Comparison of ENCODE assay signal across 9 cellular contexts in the genomic region with DNA sequence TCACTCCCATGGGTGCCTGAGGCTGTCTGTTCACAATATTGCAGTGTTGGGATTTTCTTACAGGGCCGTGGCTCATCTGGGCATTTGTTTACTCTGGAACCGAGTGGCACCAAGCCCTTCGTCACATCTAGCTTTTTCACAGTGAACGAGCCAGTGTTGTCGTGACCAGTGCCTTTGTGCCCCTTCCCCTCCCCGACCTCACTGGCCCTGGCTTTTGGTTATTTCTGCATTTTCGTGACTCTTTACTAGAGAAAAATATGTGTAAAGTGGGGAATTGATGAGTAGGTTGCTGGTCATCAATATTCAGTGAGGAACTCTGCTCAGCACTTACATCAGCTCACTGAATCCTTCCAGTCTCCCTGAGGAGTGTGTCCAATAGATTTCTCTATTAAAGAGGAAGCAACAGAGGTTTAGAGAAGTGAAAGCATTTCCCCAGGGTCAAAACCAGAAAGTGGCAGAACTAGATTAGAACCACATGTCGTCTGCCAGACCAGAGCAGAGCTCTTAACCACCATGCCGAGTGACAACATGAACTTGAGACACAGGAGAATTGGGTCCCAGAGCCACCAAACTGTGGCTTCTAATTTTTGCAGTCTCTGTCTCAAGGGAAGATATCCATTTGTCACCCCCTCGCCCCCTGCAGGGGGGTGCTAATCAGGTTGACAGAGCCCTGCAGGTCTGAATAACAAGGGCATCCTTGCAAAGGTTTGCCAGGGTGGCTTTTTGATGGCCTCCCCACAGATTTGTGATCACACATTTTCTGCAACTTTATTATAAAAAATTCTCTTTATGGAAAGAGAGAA.
DNase-seq lines count a peak whose midpoint lies in the region; ATAC-seq and TF ChIP-seq lines count a peak whose summit lies in the region.
"Had no signal": no experiment of that assay in that cellular context is flagged by ENCODE, and none has a peak within 500 bp of the region (broad histone marks: within the 10 kb centered on the region; RNA-seq: fewer than 3 reads in every experiment).

No MANE protein-coding gene starts in this region.

- no peak for TF ChIP-seq POLR2A in vagina (IDR thresholded peaks at IDR 0.05)

- intact Hi-C loops in vagina (cut with DNase I): no loop called here
- intact Hi-C loops in activated CD4-positive, alpha-beta memory T cell treated with anti-CD3 and anti-CD28 coated beads for 36 hours (cut with micrococcal nuclease): no loop called here

- no peaks in the 10 kb centered on the region for H3K4me1 ChIP-seq in vagina
- H3K4me1 ChIP-seq: parathyroid adenoma had no signal

- H3K27me3 Mint-ChIP-seq in IgD-negative memory B cell: peaks cover 3% of the 10 kb centered on the region
- peaks cover 44% of the 10 kb centered on the region for H3K27me3 Mint-ChIP-seq in osteocyte (ENCODE audit: unreplicated experiment)
- H3K27me3 Mint-ChIP-seq in activated T-cell treated with anti-CD3 and anti-CD28 coated beads, Interleukin-2, amount 50 U/mL, for 24 hours: no peaks in the 10 kb centered on the region
- no peaks in the 10 kb centered on the region for H3K27me3 Mint-ChIP-seq in activated CD4-positive, alpha-beta memory T cell treated with anti-CD3 and anti-CD28 coated beads for 36 hours

- peak in 49 of 56 donors; percentile 9 to 86 (median 55) for DNase-seq in amygdala (lab: John Stamatoyannopoulos, UW)
- DNase-seq in osteocyte (ENCODE audit: extremely low spot score, unreplicated experiment): no peak
- no peak for DNase-seq in activated T-cell treated with anti-CD3 and anti-CD28 coated beads, Interleukin-2, amount 50 U/mL, for 24 hours
- no peak for DNase-seq in vagina (ENCODE audit: extremely low spot score in 2 of 2)
- DNase-seq in activated CD4-positive, alpha-beta memory T cell treated with anti-CD3 and anti-CD28 coated beads for 36 hours: no peak
- DNase-seq in COLO668 (lab: John Stamatoyannopoulos, UW; ENCODE audit: unreplicated experiment): no peak

- H3K4me1 Mint-ChIP-seq in IgD-negative memory B cell (peaks cover 14 to 25% (median 14%) of the 10 kb centered on the region in 3 donors), osteocyte (ENCODE audit: unreplicated experiment) (peaks cover 6% of the 10 kb centered on the region)
- H3K4me1 Mint-ChIP-seq in activated T-cell treated with anti-CD3 and anti-CD28 coated beads, Interleukin-2, amount 50 U/mL, for 24 hours (ENCODE audit: low read depth): no peaks in the 10 kb centered on the region
- H3K4me1 Mint-ChIP-seq in activated CD4-positive, alpha-beta memory T cell treated with anti-CD3 and anti-CD28 coated beads for 36 hours (ENCODE audit: low read depth): no peaks in the 10 kb centered on the region

- H3K4me3 ChIP-seq in vagina: no peak overlapping the region

- H3K36me3 ChIP-seq in vagina: no peaks in the 10 kb centered on the region

- no peak overlapping the region for H3K27ac ChIP-seq in vagina
- H3K27ac ChIP-seq: parathyroid adenoma had no signal

- H3K9me3 Mint-ChIP-seq in IgD-negative memory B cell (no peaks in the 10 kb centered on the region), osteocyte (ENCODE audit: unreplicated experiment) (no peaks in the 10 kb centered on the region)
- no peaks in the 10 kb centered on the region for H3K9me3 Mint-ChIP-seq in activated T-cell treated with anti-CD3 and anti-CD28 coated beads, Interleukin-2, amount 50 U/mL, for 24 hours
- no peaks in the 10 kb centered on the region for H3K9me3 Mint-ChIP-seq in activated CD4-positive, alpha-beta memory T cell treated with anti-CD3 and anti-CD28 coated beads for 36 hours

- CTCF ChIA-PET in activated CD4-positive, alpha-beta memory T cell treated with anti-CD3 and anti-CD28 coated beads for 36 hours (lab: Charles Lee): no interaction called here

- POLR2A ChIA-PET in activated CD4-positive, alpha-beta memory T cell treated with anti-CD3 and anti-CD28 coated beads for 36 hours (lab: Charles Lee): no interaction called here

- peak; percentile 68 for ATAC-seq in GM19328 (IDR thresholded peaks at IDR 0.05; ENCODE audit: unreplicated experiment)

- H3K4me3 Mint-ChIP-seq in IgD-negative memory B cell (peak overlapping the region in 3 of 4 donors; percentile 42 to 87 (median 64)), osteocyte (ENCODE audit: unreplicated experiment) (peak overlapping the region; percentile 12)
- no peak overlapping the region for H3K4me3 Mint-ChIP-seq in activated T-cell treated with anti-CD3 and anti-CD28 coated beads, Interleukin-2, amount 50 U/mL, for 24 hours
- no peak overlapping the region for H3K4me3 Mint-ChIP-seq in activated CD4-positive, alpha-beta memory T cell treated with anti-CD3 and anti-CD28 coated beads for 36 hours

- H3K27me3 ChIP-seq in vagina: no peaks in the 10 kb centered on the region

- no peak overlapping the region for H3K27ac Mint-ChIP-seq in IgD-negative memory B cell
- H3K27ac Mint-ChIP-seq in osteocyte (ENCODE audit: unreplicated experiment): peak overlapping the region; percentile 29
- no peak overlapping the region for H3K27ac Mint-ChIP-seq in activated T-cell treated with anti-CD3 and anti-CD28 coated beads, Interleukin-2, amount 50 U/mL, for 24 hours
- no peak overlapping the region for H3K27ac Mint-ChIP-seq in activated CD4-positive, alpha-beta memory T cell treated with anti-CD3 and anti-CD28 coated beads for 36 hours

- H3K9me3 ChIP-seq in vagina: no peaks in the 10 kb centered on the region

- H3K36me3 Mint-ChIP-seq in IgD-negative memory B cell (peaks cover 2% of the 10 kb centered on the region), osteocyte (ENCODE audit: unreplicated experiment) (no peaks in the 10 kb centered on the region)
- no peaks in the 10 kb centered on the region for H3K36me3 Mint-ChIP-seq in activated T-cell treated with anti-CD3 and anti-CD28 coated beads, Interleukin-2, amount 50 U/mL, for 24 hours (ENCODE audit: low read depth)
- no peaks in the 10 kb centered on the region for H3K36me3 Mint-ChIP-seq in activated CD4-positive, alpha-beta memory T cell treated with anti-CD3 and anti-CD28 coated beads for 36 hours

- TF ChIP-seq CTCF in osteocyte (IDR thresholded peaks at IDR 0.05) (no peak), vagina (IDR thresholded peaks at IDR 0.05) (no peak)

Comparison
In these comparisons a context has a peak if more than half of its experiments do, and no peak if none do; other contexts are left out.
1. H3K4me3 Mint-ChIP-seq: peak in IgD-negative memory B cell (3 of 4) and osteocyte (single experiment); none in activated T-cell treated with anti-CD3 and anti-CD28 coated beads, Interleukin-2, amount 50 U/mL, for 24 hours (single experiment) and activated CD4-positive, alpha-beta memory T cell treated with anti-CD3 and anti-CD28 coated beads for 36 hours (single experiment).
2. DNase-seq: peak in amygdala (49 of 56); none in osteocyte (single experiment), activated T-cell treated with anti-CD3 and anti-CD28 coated beads, Interleukin-2, amount 50 U/mL, for 24 hours (single experiment), vagina (0 of 2), activated CD4-positive, alpha-beta memory T cell treated with anti-CD3 and anti-CD28 coated beads for 36 hours (single experiment) and COLO668 (single experiment).